In the genomic region with DNA sequence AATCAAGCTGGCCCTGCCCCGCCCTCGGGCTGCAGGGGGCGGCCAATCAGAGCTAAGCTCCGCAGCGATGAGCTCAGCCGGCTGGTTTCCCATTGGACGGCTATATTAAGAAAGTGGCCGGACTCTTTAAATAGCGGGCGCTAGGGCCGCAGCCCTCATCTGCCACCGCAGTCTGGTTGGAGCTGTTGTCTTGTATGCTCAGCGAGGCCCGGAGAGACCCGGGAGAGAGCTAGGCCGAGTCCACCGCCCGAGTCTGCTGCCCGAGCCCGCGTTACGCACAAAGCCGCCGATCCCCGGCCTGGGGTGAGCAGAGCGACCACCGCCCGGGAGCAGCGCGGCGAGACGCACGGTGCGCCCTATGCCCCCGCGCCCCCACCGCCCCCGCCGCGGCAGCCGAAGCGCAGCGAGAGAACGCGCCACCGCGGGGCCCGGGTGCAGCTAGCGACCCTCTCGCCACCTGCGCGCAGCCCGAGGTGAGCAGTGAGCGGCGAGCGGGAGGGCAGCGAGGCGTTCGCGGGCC, we compare ENCODE assay signal across 8 cellular contexts. TPM values are rescaled to one million over a fixed set of nuclear protein-coding genes. Genes with fewer than 3 reads are reported as not detected.
DNase-seq lines count a peak whose midpoint lies in the region; ATAC-seq, FAIRE-seq and TF ChIP-seq lines count a peak whose summit lies in the region.

A gene (plus strand): TSS at position 158 of the 520 bp plus-strand sequence. CDS start 392 bp downstream, outside the sequence.

- H3K4me1 ChIP-seq in keratinocyte (ENCODE audit: control insufficient read depth, extremely low read depth, insufficient read depth, low read length) = peaks cover 33% of the 10 kb centered on the region

- TF ChIP-seq CTCF in keratinocyte (optimal IDR thresholded peaks at IDR 0.05 in 1 of 3, IDR thresholded peaks at IDR 0.05 in 1 of 3, conservative IDR thresholded peaks at IDR 0.05 in 1 of 3; ENCODE audit: extremely low read depth in 1 of 3, insufficient read depth in 2 of 3, low read length in 3 of 3) = peak in 1 of 3 experiments; percentile 0

- H3K79me2 ChIP-seq in keratinocyte (ENCODE audit: control insufficient read depth, insufficient read depth, low read length) = peaks cover 18% of the 10 kb centered on the region

- peak within 1 kb of the TSS; percentile 80 for H3K9ac ChIP-seq in keratinocyte (ENCODE audit: control insufficient read depth, extremely low read depth, insufficient read depth, low read length)

- H3K36me3 ChIP-seq in keratinocyte (ENCODE audit: control insufficient read depth in 2 of 2, extremely low read depth in 1 of 2, insufficient read depth in 2 of 2, low read length in 2 of 2) = peaks cover 0 to 2% of the 10 kb centered on the region in 2 experiments

- peak within 1 kb of the TSS; percentile 82 to 90 (median 85) for H3K4me3 ChIP-seq in keratinocyte (ENCODE audit: control insufficient read depth in 2 of 3, extremely low read depth in 1 of 3, insufficient read depth in 2 of 3, low read depth in 1 of 3, low read length in 3 of 3)

- no peaks in the 10 kb centered on the region for H3K9me3 ChIP-seq in keratinocyte (ENCODE audit: control insufficient read depth, low read depth, low read length)

- DNase-seq in AG08395 (ENCODE audit: low spot score) (peak; percentile 100), NCI-H345 treated with DMSO at 0.1 percent for 48 hours (lab: John Stamatoyannopoulos, UW; ENCODE audit: unreplicated experiment) (peak; percentile 99), cerebellum (ENCODE audit: low spot score) (peak; percentile 100), keratinocyte (ENCODE audit: low read depth, low spot score) (peak; percentile 81)
- peak; percentile 76 to 78 for DNase-seq in activated CD4-positive, alpha-beta T cell treated with anti-CD3 and anti-CD28 coated beads for 24 hours (ENCODE audit: low read depth in 2 of 2)
- peak; percentile 71 to 87 (median 83) for DNase-seq in stimulated activated CD4-positive, alpha-beta T cell treated with anti-CD3 and anti-CD28 coated beads, Interleukin-12 subunit alpha, Interleukin-12 subunit beta, amount 100 ng/mL, for 48 hours (ENCODE audit: low read depth in 2 of 3, low spot score in 1 of 3)

- peaks cover 5% of the 10 kb centered on the region for H4K20me1 ChIP-seq in keratinocyte (ENCODE audit: control insufficient read depth, extremely low read depth, insufficient read depth, low read length)

- no peaks in the 10 kb centered on the region for H3K27me3 ChIP-seq in keratinocyte (ENCODE audit: control insufficient read depth, extremely low read depth, insufficient read depth, low read length)

- no peak for FAIRE-seq in keratinocyte (lab: Jason Lieb, UNC)

- peak within 1 kb of the TSS; percentile 90 for H3K4me2 ChIP-seq in keratinocyte (ENCODE audit: control insufficient read depth, extremely low read depth, insufficient read depth, low read depth, low read length)

- H3K9me1 ChIP-seq in keratinocyte (ENCODE audit: control insufficient read depth, extremely low read depth, insufficient read depth, low read length) = no peaks in the 10 kb centered on the region

- ATAC-seq in GM19023 (IDR thresholded peaks at IDR 0.05; ENCODE audit: unreplicated experiment) (peak; percentile 98), HG03196 (IDR thresholded peaks at IDR 0.05; ENCODE audit: unreplicated experiment) (peak; percentile 98)

- peak within 1 kb of the TSS; percentile 56 for H2AFZ ChIP-seq in keratinocyte (ENCODE audit: control insufficient read depth, low read length)

- dilution Hi-C loops in keratinocyte (cut with MboI; ENCODE audit: extremely low pct_ligation_motif_present, low sequenced_read_pairs) = no loop called here

- H3K27ac ChIP-seq in keratinocyte (ENCODE audit: control insufficient read depth, insufficient read depth, low read length) = peak within 1 kb of the TSS; percentile 53

RNA-seq across cellular contexts. Expression of the gene that starts here (rescaled TPM):
- total RNA-seq in cerebellum = 123 TPM
- polyA plus RNA-seq in keratinocyte = 23.6 to 28.3 TPM (median 25.3 TPM) in 3 replicates
- 11.8 TPM for polyA plus RNA-seq in keratinocyte (2011; ENCODE audit: low read depth)
- 28.6 and 40.6 TPM in 2 replicates for polyA plus RNA-seq in keratinocyte (2011; cell fraction: cytosol; rRNA removed)
- 63.1 and 77.2 TPM in 2 replicates for polyA plus RNA-seq in keratinocyte (2011; cell fraction: nucleus; rRNA removed)
- 33.7 and 39.0 TPM in 2 replicates for polyA plus RNA-seq in keratinocyte (2012; ENCODE audit: low replicate concordance)
- polyA minus RNA-seq in keratinocyte = 10.1 to 14.7 TPM (median 11.8 TPM) in 3 replicates
- 58.5 TPM for polyA minus RNA-seq in keratinocyte (2011; cell fraction: cytosol; rRNA and poly(A)+ RNA removed)
- 48.5 and 52.4 TPM in 2 replicates for polyA minus RNA-seq in keratinocyte (2011; cell fraction: nucleus; rRNA and poly(A)+ RNA removed)

Comparison
In these comparisons a context has a peak if more than half of its experiments do, and no peak if none do; other contexts are left out.
1. Peak in every context shown above with its lines: DNase-seq, ATAC-seq, H3K4me3 ChIP-seq and H3K27ac ChIP-seq.